In genomic region chr22:48993655-48994054, GRCh38 we compare ENCODE assay signal across 24 cellular contexts.
DNase-seq lines count a peak whose midpoint lies in the region; ATAC-seq and TF ChIP-seq lines count a peak whose summit lies in the region.
"Had no signal": no experiment of that assay in that cellular context is flagged by ENCODE, and none has a peak within 500 bp of the region (broad histone marks: within the 10 kb centered on the region; RNA-seq: fewer than 3 reads in every experiment).

No MANE protein-coding gene starts in this region.

- no peak overlapping the region for H3K23ac ChIP-seq in H9 (ENCODE audit: insufficient read length, low read depth, low read length)

- H3K4ac ChIP-seq in H9 (ENCODE audit: low read depth, low read length) = no peak overlapping the region

- no peaks in the 10 kb centered on the region for H3K36me3 ChIP-seq in heart left ventricle
- H3K36me3 ChIP-seq: BE2C; BLaER1 treated with 17β-estradiol and CSF1 and Interleukin-3, amounts not matched to agents 10 nM and 100 nM had no signal

- no peak overlapping the region for H3K18ac ChIP-seq in H9 (ENCODE audit: insufficient read length, low read depth, low read length)

- H4K20me1 ChIP-seq in H9 (ENCODE audit: control insufficient read depth, insufficient read depth, insufficient read length) = no peaks in the 10 kb centered on the region
- H4K20me1 ChIP-seq: BLaER1 treated with 17β-estradiol and CSF1 and Interleukin-3, amounts not matched to agents 10 nM and 100 nM had no signal

- no peak overlapping the region for H2BK15ac ChIP-seq in H9 (ENCODE audit: low read depth, low read length)

- H2AFZ ChIP-seq in H9 (ENCODE audit: low read length) = no peak overlapping the region
- H2AFZ ChIP-seq: GM23338 had no signal

- no peak overlapping the region for H2BK20ac ChIP-seq in H9 (ENCODE audit: low read depth, low read length, poor library complexity, severe bottlenecking)

- H3K4me3 Mint-ChIP-seq in H9 = no peak overlapping the region
- H3K4me3 Mint-ChIP-seq in osteocyte (ENCODE audit: unreplicated experiment) = no peak overlapping the region
- H3K4me3 Mint-ChIP-seq: CD14-positive monocyte; CD4-positive, alpha-beta T cell; CD8-positive, alpha-beta memory T cell; GM23338 had no signal

- H3K9me3 ChIP-seq in heart left ventricle (no peaks in the 10 kb centered on the region), H9 (ENCODE audit: control insufficient read depth, low read depth, low read length) (no peaks in the 10 kb centered on the region)
- H3K9me3 ChIP-seq: A549; BE2C; BLaER1 treated with 17β-estradiol and CSF1 and Interleukin-3, amounts not matched to agents 10 nM and 100 nM had no signal

- intact Hi-C loops in Right ventricle myocardium superior (cut with DNase I) = no loop called here
- intact Hi-C loops in heart left ventricle (cut with DNase I) = no loop called here

- H3K79me2 ChIP-seq in H9 (ENCODE audit: insufficient read depth, low read length) = no peaks in the 10 kb centered on the region

- H3K14ac ChIP-seq in H9 (ENCODE audit: insufficient read depth, low read length) = no peak overlapping the region

- no peak overlapping the region for H4K8ac ChIP-seq in H9 (replicated peaks; ENCODE audit: insufficient read length, low read depth, low read length)

- no peaks in the 10 kb centered on the region for H3K79me1 ChIP-seq in H9 (ENCODE audit: insufficient read depth, low read depth, low read length, poor library complexity, severe bottlenecking)

- no peak overlapping the region for H3T11ph ChIP-seq in H9 (ENCODE audit: low read length)

- TF ChIP-seq CTCF in heart left ventricle (IDR thresholded peaks at IDR 0.05) = no peak
- TF ChIP-seq CTCF in H9 (conservative IDR thresholded peaks at IDR 0.05) = no peak
- TF ChIP-seq CTCF in osteocyte (IDR thresholded peaks at IDR 0.05) = no peak

- H2BK120ac ChIP-seq in H9 (ENCODE audit: low read depth, low read length, poor library complexity, severe bottlenecking) = no peak overlapping the region

- peaks cover 23% of the 10 kb centered on the region for H3K27me3 Mint-ChIP-seq in H9 (ENCODE audit: low read depth)
- peaks cover 10% of the 10 kb centered on the region for H3K27me3 Mint-ChIP-seq in osteocyte (ENCODE audit: unreplicated experiment)
- H3K27me3 Mint-ChIP-seq: CD4-positive, alpha-beta T cell had no signal

- no peaks in the 10 kb centered on the region for H3K23me2 ChIP-seq in H9 (ENCODE audit: insufficient read length, low read depth, low read length, poor library complexity, severe bottlenecking)

- H3K27me3 ChIP-seq in heart left ventricle (peaks cover 0 to 5% (median 0%) of the 10 kb centered on the region in 9 donors), H9 (ENCODE audit: insufficient read depth, low read length) (no peaks in the 10 kb centered on the region)
- H3K27me3 ChIP-seq: BE2C had no signal

- no peak for TF ChIP-seq POLR2A in heart left ventricle (IDR thresholded peaks at IDR 0.05)

- H3K9me3 Mint-ChIP-seq in H9 (peaks cover 14 to 16% of the 10 kb centered on the region in 2 experiments), osteocyte (ENCODE audit: unreplicated experiment) (peaks cover 8% of the 10 kb centered on the region)
- H3K9me3 Mint-ChIP-seq: CD4-positive, alpha-beta T cell had no signal

- WGBS in heart left ventricle, 4 donors = 56 to 74% (median 71%) methylated on average over 5 of the region's 5 CpGs
- no CpG with 5 or more reads among the region's 5 CpGs for WGBS in H9 (ENCODE audit: extremely low coverage, insufficient read length, low lambda C conversion rate)

- DNase-seq in Right ventricle myocardium superior (peak; percentile 16), heart left ventricle (no peak), H9 (peak; percentile 15), ecto neural progenitor cell (ENCODE audit: low spot score) (peak; percentile 25), osteocyte (ENCODE audit: extremely low spot score, unreplicated experiment) (peak; percentile 73), midbrain (lab: John Stamatoyannopoulos, UW) (no peak)
- DNase-seq in central memory CD4-positive, alpha-beta T cell = no peak
- DNase-seq: 8988T; ACHN; AML-193; BE2C; CD4-positive, alpha-beta T cell; CD8-positive, alpha-beta memory T cell; DMS 273 treated with DMSO at 0.1 percent for 48 hours; DMS79; EL; GDM1; HCEC 1CT had no signal

- H3K4me3 ChIP-seq in heart left ventricle = no peak overlapping the region
- H3K4me3 ChIP-seq: A549; BLaER1 treated with 17β-estradiol and CSF1 and Interleukin-3, amounts not matched to agents 10 nM and 100 nM; GM12878; GM23338 had no signal

- no peaks in the 10 kb centered on the region for H3K4me1 ChIP-seq in heart left ventricle
- H3K4me1 ChIP-seq in H9 (ENCODE audit: insufficient read depth, low read length) = no peaks in the 10 kb centered on the region; the same call in 1 of the 2 replicates
- H3K4me1 ChIP-seq: A549; BE2C; BLaER1 treated with 17β-estradiol and CSF1 and Interleukin-3, amounts not matched to agents 10 nM and 100 nM had no signal

- peaks cover 0 to 10% (median 3%) of the 10 kb centered on the region in 3 experiments; a peak in 4 of 7 replicates for H3K36me3 Mint-ChIP-seq in H9 (ENCODE audit: insufficient read depth in 1 of 3, low read depth in 3 of 3)
- no peaks in the 10 kb centered on the region for H3K36me3 Mint-ChIP-seq in osteocyte (ENCODE audit: unreplicated experiment)
- H3K36me3 Mint-ChIP-seq: CD14-positive monocyte; CD8-positive, alpha-beta memory T cell had no signal

- H2BK5ac ChIP-seq in H9 (ENCODE audit: insufficient read length, low read length) = no peak overlapping the region

- H3K9ac ChIP-seq in H9 (ENCODE audit: extremely low read depth, insufficient read length, low read length) = no peak overlapping the region
- H3K9ac ChIP-seq: BLaER1 treated with 17β-estradiol and CSF1 and Interleukin-3, amounts not matched to agents 10 nM and 100 nM had no signal

- H3K27ac Mint-ChIP-seq in H9 (no peak overlapping the region), osteocyte (ENCODE audit: unreplicated experiment) (no peak overlapping the region)
- H3K27ac Mint-ChIP-seq: CD14-positive monocyte; CD4-positive, alpha-beta T cell; CD8-positive, alpha-beta memory T cell; GM23338 had no signal

- no peak overlapping the region for H4K91ac ChIP-seq in H9 (ENCODE audit: insufficient read length, low read depth, low read length)

- H3K56ac ChIP-seq in H9 (ENCODE audit: insufficient read length, low read depth, low read length) = no peak overlapping the region

- H2BK12ac ChIP-seq in H9 (ENCODE audit: insufficient read length, low read depth, low read length) = no peak overlapping the region

- no peak overlapping the region for H4K5ac ChIP-seq in H9 (ENCODE audit: insufficient read length, low read depth, low read length)

- no peak overlapping the region for H2AK5ac ChIP-seq in H9 (ENCODE audit: insufficient read length, low read length)

- H3K27ac ChIP-seq in heart left ventricle (no peak overlapping the region), H9 (ENCODE audit: insufficient read length, low read depth, low read length) (no peak overlapping the region)
- H3K27ac ChIP-seq: A549; BLaER1 treated with 17β-estradiol and CSF1 and Interleukin-3, amounts not matched to agents 10 nM and 100 nM had no signal

- H3K4me2 ChIP-seq in H9 (ENCODE audit: insufficient read depth, insufficient read length, low read length) = no peak overlapping the region
- H3K4me2 ChIP-seq: A549; BLaER1 treated with 17β-estradiol and CSF1 and Interleukin-3, amounts not matched to agents 10 nM and 100 nM; GM23338 had no signal

- no peak for ATAC-seq in Right ventricle myocardium superior (ENCODE audit: poor library complexity)
- no peak for ATAC-seq in heart left ventricle
- no peak for ATAC-seq in HG03097 (IDR thresholded peaks at IDR 0.05; ENCODE audit: low FRiP score, unreplicated experiment)
- ATAC-seq: A549, GM12878, GM23338 had no signal

- H3K4me1 Mint-ChIP-seq in H9 (peaks cover 2% of the 10 kb centered on the region in 2 experiments), osteocyte (ENCODE audit: unreplicated experiment) (no peaks in the 10 kb centered on the region)
- H3K4me1 Mint-ChIP-seq: CD14-positive monocyte; CD8-positive, alpha-beta memory T cell had no signal

Comparison
In these comparisons a context has a peak if more than half of its experiments do, and no peak if none do; other contexts are left out.
1. DNase-seq: peak in Right ventricle myocardium superior (single experiment), H9 (single experiment), ecto neural progenitor cell (single experiment) and osteocyte (single experiment); none in heart left ventricle (0 of 5), midbrain (single experiment) and central memory CD4-positive, alpha-beta T cell (single experiment).